2 cellular contexts compared by ENCODE assay signal in the genomic region with DNA sequence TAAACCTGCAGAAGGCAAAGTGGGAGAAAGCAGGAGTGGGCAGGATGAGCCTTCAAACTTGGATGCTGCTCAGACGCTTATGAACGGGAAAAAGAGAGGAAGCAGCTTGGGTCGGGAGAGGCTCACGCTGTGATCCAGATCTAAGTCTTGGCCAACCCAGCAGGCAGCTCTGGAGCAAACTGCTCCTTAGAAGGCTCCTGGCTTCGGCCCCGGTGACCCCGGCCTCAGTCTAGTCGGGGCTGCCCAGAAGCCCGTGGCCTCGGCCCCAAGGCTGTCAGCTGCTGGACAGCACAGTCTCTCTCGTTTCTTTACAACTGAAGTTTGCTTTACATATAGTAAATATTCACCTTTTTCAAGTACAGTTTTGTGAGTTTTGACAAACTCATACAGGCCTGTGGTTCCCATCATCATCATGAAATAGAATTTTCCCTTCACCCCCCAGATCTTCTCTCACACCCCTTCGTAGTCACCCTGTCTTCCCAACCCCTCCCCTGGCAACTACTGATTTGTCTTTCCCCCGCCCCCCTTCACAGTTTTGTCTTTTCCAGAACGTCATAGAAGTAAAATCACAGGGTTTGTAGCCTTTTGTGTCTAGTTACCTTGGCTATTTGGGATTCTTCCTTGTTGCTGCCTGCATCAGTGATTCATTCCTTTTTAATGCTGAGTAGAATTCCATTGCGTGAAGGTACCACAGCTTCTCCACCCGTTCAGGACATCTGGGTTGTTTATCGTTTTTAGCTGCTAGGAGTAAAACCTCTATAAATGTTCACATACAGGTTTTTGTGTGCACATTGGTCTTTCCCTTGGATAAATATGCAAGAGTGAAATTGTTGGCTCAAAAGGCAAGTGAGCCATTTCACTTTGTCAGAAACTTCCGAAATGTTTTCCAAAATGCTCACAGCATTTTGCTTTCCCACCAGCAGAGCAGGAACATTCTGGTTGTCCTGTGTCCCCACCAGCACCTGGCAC.
TF ChIP-seq lines count a peak whose summit lies in the region.

No MANE protein-coding gene starts in this region.

TF ChIP-seq in GM23338, 12 proteins besides CTCF, POLR2A, EP300 and RAD21 (continues in another document):
- TF ChIP-seq EZH2phosphoT487 (IDR thresholded peaks at IDR 0.05; ENCODE audit: unreplicated experiment): no peak
- no peak for TF ChIP-seq STAT1 (IDR thresholded peaks at IDR 0.05; ENCODE audit: unreplicated experiment)
- no peak for TF ChIP-seq ZNF331 (CRISPR knock-in tag; IDR thresholded peaks at IDR 0.05; ENCODE audit: low read depth)
- TF ChIP-seq, protein P1, sequence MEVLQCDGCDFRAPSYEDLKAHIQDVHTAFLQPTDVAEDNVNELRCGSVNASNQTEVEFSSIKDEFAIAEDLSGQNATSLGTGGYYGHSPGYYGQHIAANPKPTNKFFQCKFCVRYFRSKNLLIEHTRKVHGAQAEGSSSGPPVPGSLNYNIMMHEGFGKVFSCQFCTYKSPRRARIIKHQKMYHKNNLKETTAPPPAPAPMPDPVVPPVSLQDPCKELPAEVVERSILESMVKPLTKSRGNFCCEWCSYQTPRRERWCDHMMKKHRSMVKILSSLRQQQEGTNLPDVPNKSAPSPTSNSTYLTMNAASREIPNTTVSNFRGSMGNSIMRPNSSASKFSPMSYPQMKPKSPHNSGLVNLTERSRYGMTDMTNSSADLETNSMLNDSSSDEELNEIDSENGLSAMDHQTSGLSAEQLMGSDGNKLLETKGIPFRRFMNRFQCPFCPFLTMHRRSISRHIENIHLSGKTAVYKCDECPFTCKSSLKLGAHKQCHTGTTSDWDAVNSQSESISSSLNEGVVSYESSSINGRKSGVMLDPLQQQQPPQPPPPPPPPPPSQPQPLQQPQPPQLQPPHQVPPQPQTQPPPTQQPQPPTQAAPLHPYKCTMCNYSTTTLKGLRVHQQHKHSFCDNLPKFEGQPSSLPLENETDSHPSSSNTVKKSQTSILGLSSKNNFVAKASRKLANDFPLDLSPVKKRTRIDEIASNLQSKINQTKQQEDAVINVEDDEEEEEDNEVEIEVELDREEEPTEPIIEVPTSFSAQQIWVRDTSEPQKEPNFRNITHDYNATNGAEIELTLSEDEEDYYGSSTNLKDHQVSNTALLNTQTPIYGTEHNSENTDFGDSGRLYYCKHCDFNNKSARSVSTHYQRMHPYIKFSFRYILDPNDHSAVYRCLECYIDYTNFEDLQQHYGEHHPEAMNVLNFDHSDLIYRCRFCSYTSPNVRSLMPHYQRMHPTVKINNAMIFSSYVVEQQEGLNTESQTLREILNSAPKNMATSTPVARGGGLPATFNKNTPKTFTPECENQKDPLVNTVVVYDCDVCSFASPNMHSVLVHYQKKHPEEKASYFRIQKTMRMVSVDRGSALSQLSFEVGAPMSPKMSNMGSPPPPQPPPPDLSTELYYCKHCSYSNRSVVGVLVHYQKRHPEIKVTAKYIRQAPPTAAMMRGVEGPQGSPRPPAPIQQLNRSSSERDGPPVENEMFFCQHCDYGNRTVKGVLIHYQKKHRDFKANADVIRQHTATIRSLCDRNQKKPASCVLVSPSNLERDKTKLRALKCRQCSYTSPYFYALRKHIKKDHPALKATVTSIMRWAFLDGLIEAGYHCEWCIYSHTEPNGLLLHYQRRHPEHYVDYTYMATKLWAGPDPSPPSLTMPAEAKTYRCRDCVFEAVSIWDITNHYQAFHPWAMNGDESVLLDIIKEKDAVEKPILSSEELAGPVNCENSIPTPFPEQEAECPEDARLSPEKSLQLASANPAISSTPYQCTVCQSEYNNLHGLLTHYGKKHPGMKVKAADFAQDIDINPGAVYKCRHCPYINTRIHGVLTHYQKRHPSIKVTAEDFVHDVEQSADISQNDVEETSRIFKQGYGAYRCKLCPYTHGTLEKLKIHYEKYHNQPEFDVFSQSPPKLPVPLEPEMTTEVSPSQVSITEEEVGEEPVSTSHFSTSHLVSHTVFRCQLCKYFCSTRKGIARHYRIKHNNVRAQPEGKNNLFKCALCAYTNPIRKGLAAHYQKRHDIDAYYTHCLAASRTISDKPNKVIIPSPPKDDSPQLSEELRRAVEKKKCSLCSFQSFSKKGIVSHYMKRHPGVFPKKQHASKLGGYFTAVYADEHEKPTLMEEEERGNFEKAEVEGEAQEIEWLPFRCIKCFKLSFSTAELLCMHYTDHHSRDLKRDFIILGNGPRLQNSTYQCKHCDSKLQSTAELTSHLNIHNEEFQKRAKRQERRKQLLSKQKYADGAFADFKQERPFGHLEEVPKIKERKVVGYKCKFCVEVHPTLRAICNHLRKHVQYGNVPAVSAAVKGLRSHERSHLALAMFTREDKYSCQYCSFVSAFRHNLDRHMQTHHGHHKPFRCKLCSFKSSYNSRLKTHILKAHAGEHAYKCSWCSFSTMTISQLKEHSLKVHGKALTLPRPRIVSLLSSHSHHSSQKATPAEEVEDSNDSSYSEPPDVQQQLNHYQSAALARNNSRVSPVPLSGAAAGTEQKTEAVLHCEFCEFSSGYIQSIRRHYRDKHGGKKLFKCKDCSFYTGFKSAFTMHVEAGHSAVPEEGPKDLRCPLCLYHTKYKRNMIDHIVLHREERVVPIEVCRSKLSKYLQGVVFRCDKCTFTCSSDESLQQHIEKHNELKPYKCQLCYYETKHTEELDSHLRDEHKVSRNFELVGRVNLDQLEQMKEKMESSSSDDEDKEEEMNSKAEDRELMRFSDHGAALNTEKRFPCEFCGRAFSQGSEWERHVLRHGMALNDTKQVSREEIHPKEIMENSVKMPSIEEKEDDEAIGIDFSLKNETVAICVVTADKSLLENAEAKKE (CRISPR knock-in tag; IDR thresholded peaks at IDR 0.05): no peak
- no peak for TF ChIP-seq JUNB (IDR thresholded peaks at IDR 0.05; ENCODE audit: unreplicated experiment)
- no peak for TF ChIP-seq ZNF114 (CRISPR knock-in tag; IDR thresholded peaks at IDR 0.05)
- TF ChIP-seq, protein P2, sequence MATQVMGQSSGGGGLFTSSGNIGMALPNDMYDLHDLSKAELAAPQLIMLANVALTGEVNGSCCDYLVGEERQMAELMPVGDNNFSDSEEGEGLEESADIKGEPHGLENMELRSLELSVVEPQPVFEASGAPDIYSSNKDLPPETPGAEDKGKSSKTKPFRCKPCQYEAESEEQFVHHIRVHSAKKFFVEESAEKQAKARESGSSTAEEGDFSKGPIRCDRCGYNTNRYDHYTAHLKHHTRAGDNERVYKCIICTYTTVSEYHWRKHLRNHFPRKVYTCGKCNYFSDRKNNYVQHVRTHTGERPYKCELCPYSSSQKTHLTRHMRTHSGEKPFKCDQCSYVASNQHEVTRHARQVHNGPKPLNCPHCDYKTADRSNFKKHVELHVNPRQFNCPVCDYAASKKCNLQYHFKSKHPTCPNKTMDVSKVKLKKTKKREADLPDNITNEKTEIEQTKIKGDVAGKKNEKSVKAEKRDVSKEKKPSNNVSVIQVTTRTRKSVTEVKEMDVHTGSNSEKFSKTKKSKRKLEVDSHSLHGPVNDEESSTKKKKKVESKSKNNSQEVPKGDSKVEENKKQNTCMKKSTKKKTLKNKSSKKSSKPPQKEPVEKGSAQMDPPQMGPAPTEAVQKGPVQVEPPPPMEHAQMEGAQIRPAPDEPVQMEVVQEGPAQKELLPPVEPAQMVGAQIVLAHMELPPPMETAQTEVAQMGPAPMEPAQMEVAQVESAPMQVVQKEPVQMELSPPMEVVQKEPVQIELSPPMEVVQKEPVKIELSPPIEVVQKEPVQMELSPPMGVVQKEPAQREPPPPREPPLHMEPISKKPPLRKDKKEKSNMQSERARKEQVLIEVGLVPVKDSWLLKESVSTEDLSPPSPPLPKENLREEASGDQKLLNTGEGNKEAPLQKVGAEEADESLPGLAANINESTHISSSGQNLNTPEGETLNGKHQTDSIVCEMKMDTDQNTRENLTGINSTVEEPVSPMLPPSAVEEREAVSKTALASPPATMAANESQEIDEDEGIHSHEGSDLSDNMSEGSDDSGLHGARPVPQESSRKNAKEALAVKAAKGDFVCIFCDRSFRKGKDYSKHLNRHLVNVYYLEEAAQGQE (IDR thresholded peaks at IDR 0.05; ENCODE audit: unreplicated experiment): no peak
- TF ChIP-seq NANOG (IDR thresholded peaks at IDR 0.05; ENCODE audit: borderline replicate concordance): no peak
- TF ChIP-seq EZH2 (IDR thresholded peaks at IDR 0.05; ENCODE audit: low read depth, unreplicated experiment): no peak
- no peak for TF ChIP-seq POLR2AphosphoS5 (IDR thresholded peaks at IDR 0.05; ENCODE audit: low read depth)

TF ChIP-seq in K562, 482 proteins besides CTCF, POLR2A, EP300 and RAD21:
- TF ChIP-seq, protein P3, sequence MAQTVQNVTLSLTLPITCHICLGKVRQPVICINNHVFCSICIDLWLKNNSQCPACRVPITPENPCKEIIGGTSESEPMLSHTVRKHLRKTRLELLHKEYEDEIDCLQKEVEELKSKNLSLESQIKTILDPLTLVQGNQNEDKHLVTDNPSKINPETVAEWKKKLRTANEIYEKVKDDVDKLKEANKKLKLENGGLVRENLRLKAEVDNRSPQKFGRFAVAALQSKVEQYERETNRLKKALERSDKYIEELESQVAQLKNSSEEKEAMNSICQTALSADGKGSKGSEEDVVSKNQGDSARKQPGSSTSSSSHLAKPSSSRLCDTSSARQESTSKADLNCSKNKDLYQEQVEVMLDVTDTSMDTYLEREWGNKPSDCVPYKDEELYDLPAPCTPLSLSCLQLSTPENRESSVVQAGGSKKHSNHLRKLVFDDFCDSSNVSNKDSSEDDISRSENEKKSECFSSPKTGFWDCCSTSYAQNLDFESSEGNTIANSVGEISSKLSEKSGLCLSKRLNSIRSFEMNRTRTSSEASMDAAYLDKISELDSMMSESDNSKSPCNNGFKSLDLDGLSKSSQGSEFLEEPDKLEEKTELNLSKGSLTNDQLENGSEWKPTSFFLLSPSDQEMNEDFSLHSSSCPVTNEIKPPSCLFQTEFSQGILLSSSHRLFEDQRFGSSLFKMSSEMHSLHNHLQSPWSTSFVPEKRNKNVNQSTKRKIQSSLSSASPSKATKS (CRISPR knock-in tag; IDR thresholded peaks at IDR 0.05): no peak
